Comparison of ENCODE assay signal across 8 cellular contexts in the genomic region with DNA sequence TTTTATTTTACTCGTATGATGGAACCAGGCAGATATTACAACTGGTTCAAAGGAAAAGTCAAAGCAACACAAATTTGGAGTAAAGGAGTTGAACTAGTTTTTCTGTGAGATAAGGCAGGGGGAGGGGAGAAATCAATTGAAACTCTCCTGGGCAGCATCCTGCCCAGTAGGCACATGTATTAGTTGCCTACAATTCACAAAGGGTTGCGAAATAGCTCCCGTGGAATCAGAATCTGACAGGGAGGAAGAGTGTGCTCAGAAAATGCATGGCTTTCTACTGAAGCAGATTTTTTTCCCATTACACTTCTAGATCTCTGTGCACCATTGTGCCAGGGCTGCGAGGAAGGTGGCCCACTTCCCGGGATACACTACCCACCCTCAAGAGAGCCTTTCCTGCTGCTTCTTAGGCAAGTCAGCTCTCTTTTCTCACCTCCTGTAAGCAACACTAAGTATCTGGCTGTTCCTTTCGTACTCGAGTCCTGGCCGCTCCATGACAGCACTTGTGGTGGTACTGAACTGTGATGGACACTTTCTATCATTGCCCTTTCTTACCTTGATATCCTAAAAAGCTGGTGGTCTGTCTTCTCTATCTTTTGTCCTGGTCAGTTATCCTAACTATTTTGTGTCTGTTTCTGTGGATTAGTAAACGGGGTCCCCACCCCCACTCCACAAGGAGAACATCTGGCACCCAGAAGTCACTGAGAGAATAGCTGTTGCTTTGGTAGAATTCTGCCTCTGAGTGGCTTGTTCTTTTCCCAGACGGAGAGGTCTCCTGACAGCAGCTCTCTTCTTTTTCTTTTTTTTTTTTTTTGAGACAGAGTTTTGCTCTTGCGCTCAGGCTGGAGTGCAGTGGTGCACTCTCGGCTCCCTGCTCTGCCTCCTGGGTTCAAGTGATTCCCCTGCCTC.
DNase-seq lines count a peak whose midpoint lies in the region; ATAC-seq, FAIRE-seq and TF ChIP-seq lines count a peak whose summit lies in the region.

No MANE protein-coding gene starts in this region.

- H3K36me3 ChIP-seq in GM23338 (ENCODE audit: insufficient read depth) (0 out of 2 replicates have a peak, but pooled peaks cover 3% of the 10 kb centered on the region), liver (ENCODE audit: control insufficient read depth in 4 of 4, insufficient read depth in 3 of 4, low read depth in 1 of 4, low read length in 3 of 4) (peaks cover 0 to 65% (median 33%) of the 10 kb centered on the region in 4 donors), small intestine (ENCODE audit: control insufficient read depth in 2 of 2, insufficient read depth in 2 of 2, low read length in 2 of 2) (no peaks in the 10 kb centered on the region)

- TF ChIP-seq CTCF in GM12865 (IDR thresholded peaks at IDR 0.05; ENCODE audit: insufficient read depth, low read depth, low read length, missing control alignments) = no peak
- TF ChIP-seq CTCF in GM23338 (conservative IDR thresholded peaks at IDR 0.05; ENCODE audit: low read depth in 2 of 2) = no peak
- TF ChIP-seq CTCF in RWPE1 (conservative IDR thresholded peaks at IDR 0.05; ENCODE audit: low read depth) = no peak
- TF ChIP-seq CTCF in liver (IDR thresholded peaks at IDR 0.05; ENCODE audit: low read depth, low read length, missing input control) = no peak

- CTCF ChIA-PET in RWPE1 (lab: Yijun Ruan, JAX) = interaction anchor here (0.5 to 0.6 kb wide), 3 partner anchors 9 to 247 kb away, joined by 3 to 7 read pairs (median 4); no protein-coding TSS in a partner anchor

- H3K4me1 ChIP-seq in GM23338 (ENCODE audit: insufficient read depth) (peaks cover 25% of the 10 kb centered on the region), liver (ENCODE audit: control insufficient read depth in 4 of 4, insufficient read depth in 4 of 4, low read length in 3 of 4) (peaks cover 7 to 55% (median 50%) of the 10 kb centered on the region in 4 donors), small intestine (ENCODE audit: control insufficient read depth in 2 of 2, insufficient read depth in 1 of 2, low read depth in 1 of 2, low read length in 1 of 2) (no peaks in the 10 kb centered on the region)

- no peak overlapping the region for H3K9ac ChIP-seq in liver (ENCODE audit: low read depth in 1 of 2, low read length in 2 of 2)

- peaks cover 41% of the 10 kb centered on the region for H3K4me1 Mint-ChIP-seq in GM23338

- no peaks in the 10 kb centered on the region for H4K20me1 ChIP-seq in GM23338 (replicated peaks; ENCODE audit: insufficient read depth)

- peak overlapping the region; percentile 55; the same call in 1 of the 2 replicates for H3K4me2 ChIP-seq in GM23338

- H3K27me3 Mint-ChIP-seq in GM23338 (ENCODE audit: insufficient read depth, low read depth, poor library complexity) = peaks cover 7% of the 10 kb centered on the region

- H3K9me2 ChIP-seq in GM23338 (ENCODE audit: insufficient read depth) = no peaks in the 10 kb centered on the region

- H3K79me2 ChIP-seq in GM23338 (replicated peaks; ENCODE audit: insufficient read depth) = no peaks in the 10 kb centered on the region

- H3K4me3 Mint-ChIP-seq in GM23338 = no peak overlapping the region

- H3K9me3 ChIP-seq in liver (ENCODE audit: control insufficient read depth in 4 of 4, low read length in 3 of 4) (no peaks in the 10 kb centered on the region), small intestine (ENCODE audit: control insufficient read depth, low read depth) (no peaks in the 10 kb centered on the region)

- peaks cover 61% of the 10 kb centered on the region for H3K36me3 Mint-ChIP-seq in GM23338 (ENCODE audit: low read depth)

- TF ChIP-seq RAD21 in liver (IDR thresholded peaks at IDR 0.05) = peak; percentile 39 to 51

- H3K27ac ChIP-seq in GM23338 (ENCODE audit: low read depth) (peak overlapping the region; percentile 67), RWPE1 (no peak overlapping the region), liver (ENCODE audit: low read depth in 1 of 2, low read length in 2 of 2) (peak overlapping the region; percentile 33 to 71), small intestine (ENCODE audit: low read depth in 1 of 2, low read length in 1 of 2) (peak overlapping the region in 1 of 2 donors; percentile 11)

- ATAC-seq in GM23338 (no peak), GM18519 (IDR thresholded peaks at IDR 0.05; ENCODE audit: low FRiP score, unreplicated experiment) (no peak)

- H3K4me3 ChIP-seq in GM12865 (ENCODE audit: low read depth, low read length) = peak overlapping the region; percentile 21
- no peak overlapping the region; the same call in 1 of the 2 replicates for H3K4me3 ChIP-seq in GM23338
- H3K4me3 ChIP-seq in liver (ENCODE audit: low read depth in 1 of 3, low read length in 3 of 3) = no peak overlapping the region
- no peak overlapping the region for H3K4me3 ChIP-seq in small intestine (ENCODE audit: low read depth in 1 of 2, low read length in 2 of 2)

- no peak overlapping the region for H2AFZ ChIP-seq in GM23338

- DNase-seq in GM12865 (ENCODE audit: low read depth) (peak; percentile 30), GM23338 (ENCODE audit: low spot score) (peak; percentile 27), RWPE1 (ENCODE audit: low spot score) (peak; percentile 32), NCI-H1092 treated with DMSO at 0.1 percent for 48 hours (lab: John Stamatoyannopoulos, UW) (no peak), small intestine (no peak), HK-2 (ENCODE audit: unreplicated experiment) (no peak)

- no peaks in the 10 kb centered on the region for H3K27me3 ChIP-seq in GM23338 (ENCODE audit: insufficient read depth)
- no peaks in the 10 kb centered on the region for H3K27me3 ChIP-seq in liver (ENCODE audit: control insufficient read depth in 4 of 4, insufficient read depth in 4 of 4, low read length in 3 of 4)
- H3K27me3 ChIP-seq in small intestine (ENCODE audit: control insufficient read depth in 2 of 2, insufficient read depth in 2 of 2, low read length in 2 of 2) = no peaks in the 10 kb centered on the region

- 0 out of 2 replicates have a peak, but pooled peaks cover 2% of the 10 kb centered on the region for H3F3A ChIP-seq in GM23338 (replicated peaks; ENCODE audit: low read depth)

- no peak for FAIRE-seq in small intestine (lab: Jason Lieb, UNC)

- POLR2A ChIA-PET in RWPE1 (lab: Yijun Ruan, JAX; ENCODE audit: low non-redundant PET) = no interaction called here

- peak overlapping the region; percentile 85 for H3K27ac Mint-ChIP-seq in GM23338

- 60% methylated on average over 12 of the region's 12 CpGs for WGBS in liver
- 76 to 85% (median 81%) methylated on average over 12 of the region's 12 CpGs for WGBS in small intestine, 3 donors

- no peaks in the 10 kb centered on the region for H3K9me3 Mint-ChIP-seq in GM23338

TF ChIP-seq in GM23338, 12 proteins besides CTCF, POLR2A, EP300 and RAD21:
- TF ChIP-seq, protein P1, sequence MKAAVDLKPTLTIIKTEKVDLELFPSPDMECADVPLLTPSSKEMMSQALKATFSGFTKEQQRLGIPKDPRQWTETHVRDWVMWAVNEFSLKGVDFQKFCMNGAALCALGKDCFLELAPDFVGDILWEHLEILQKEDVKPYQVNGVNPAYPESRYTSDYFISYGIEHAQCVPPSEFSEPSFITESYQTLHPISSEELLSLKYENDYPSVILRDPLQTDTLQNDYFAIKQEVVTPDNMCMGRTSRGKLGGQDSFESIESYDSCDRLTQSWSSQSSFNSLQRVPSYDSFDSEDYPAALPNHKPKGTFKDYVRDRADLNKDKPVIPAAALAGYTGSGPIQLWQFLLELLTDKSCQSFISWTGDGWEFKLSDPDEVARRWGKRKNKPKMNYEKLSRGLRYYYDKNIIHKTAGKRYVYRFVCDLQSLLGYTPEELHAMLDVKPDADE (IDR thresholded peaks at IDR 0.05) = no peak
- no peak for TF ChIP-seq EZH2 (IDR thresholded peaks at IDR 0.05; ENCODE audit: low read depth, unreplicated experiment)
- no peak for TF ChIP-seq CREB1 (CRISPR knock-in tag; IDR thresholded peaks at IDR 0.05; ENCODE audit: low read depth)

TF ChIP-seq in liver, 16 proteins besides CTCF, POLR2A, EP300 and RAD21 (continues in another document):
- TF ChIP-seq, protein P2, sequence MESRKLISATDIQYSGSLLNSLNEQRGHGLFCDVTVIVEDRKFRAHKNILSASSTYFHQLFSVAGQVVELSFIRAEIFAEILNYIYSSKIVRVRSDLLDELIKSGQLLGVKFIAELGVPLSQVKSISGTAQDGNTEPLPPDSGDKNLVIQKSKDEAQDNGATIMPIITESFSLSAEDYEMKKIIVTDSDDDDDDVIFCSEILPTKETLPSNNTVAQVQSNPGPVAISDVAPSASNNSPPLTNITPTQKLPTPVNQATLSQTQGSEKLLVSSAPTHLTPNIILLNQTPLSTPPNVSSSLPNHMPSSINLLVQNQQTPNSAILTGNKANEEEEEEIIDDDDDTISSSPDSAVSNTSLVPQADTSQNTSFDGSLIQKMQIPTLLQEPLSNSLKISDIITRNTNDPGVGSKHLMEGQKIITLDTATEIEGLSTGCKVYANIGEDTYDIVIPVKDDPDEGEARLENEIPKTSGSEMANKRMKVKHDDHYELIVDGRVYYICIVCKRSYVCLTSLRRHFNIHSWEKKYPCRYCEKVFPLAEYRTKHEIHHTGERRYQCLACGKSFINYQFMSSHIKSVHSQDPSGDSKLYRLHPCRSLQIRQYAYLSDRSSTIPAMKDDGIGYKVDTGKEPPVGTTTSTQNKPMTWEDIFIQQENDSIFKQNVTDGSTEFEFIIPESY (IDR thresholded peaks at IDR 0.05) = peak; percentile 77
- TF ChIP-seq RXRA (IDR thresholded peaks at IDR 0.05) = peak in 1 of 2 donors; percentile 81
- TF ChIP-seq EGR1 (IDR thresholded peaks at IDR 0.05; ENCODE audit: low read depth in 2 of 2) = peak in 1 of 2 donors; percentile 6
- TF ChIP-seq, protein P3, sequence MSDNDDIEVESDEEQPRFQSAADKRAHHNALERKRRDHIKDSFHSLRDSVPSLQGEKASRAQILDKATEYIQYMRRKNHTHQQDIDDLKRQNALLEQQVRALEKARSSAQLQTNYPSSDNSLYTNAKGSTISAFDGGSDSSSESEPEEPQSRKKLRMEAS (IDR thresholded peaks at IDR 0.05) = peak; percentile 93
- no peak for TF ChIP-seq TAF1 (conservative IDR thresholded peaks at IDR 0.05)
- peak; percentile 42 to 72 for TF ChIP-seq HNF4A (conservative IDR thresholded peaks at IDR 0.05)
- no peak for TF ChIP-seq NR2F2 (IDR thresholded peaks at IDR 0.05)

Comparison
In these comparisons a context has a peak if more than half of its experiments do, and no peak if none do; other contexts are left out.
1. DNase-seq: peak in GM12865 (single experiment), GM23338 (single experiment) and RWPE1 (single experiment); none in NCI-H1092 treated with DMSO at 0.1 percent for 48 hours (single experiment), small intestine (single experiment) and HK-2 (single experiment).